Comparison of ENCODE assay signal across 15 cellular contexts in genomic region chr13:46759861-46760260, GRCh38. TPM values are rescaled to one million over a fixed set of nuclear protein-coding genes. Genes with fewer than 3 reads are reported as not detected.
A peak's percentile ranks its signal among the peaks of the same experiment; 100 is the strongest.
DNase-seq lines count a peak whose midpoint lies in the region; ATAC-seq and TF ChIP-seq lines count a peak whose summit lies in the region.
"Had no signal": no experiment of that assay in that cellular context is flagged by ENCODE, and none has a peak within 500 bp of the region (broad histone marks: within the 10 kb centered on the region; RNA-seq: fewer than 3 reads in every experiment).

No MANE protein-coding gene starts in this region.

- ATAC-seq in lung (ENCODE audit: insufficient read depth, low FRiP score) (peak; percentile 51), GM21737 (IDR thresholded peaks at IDR 0.05; ENCODE audit: unreplicated experiment) (no peak), HG03378 (IDR thresholded peaks at IDR 0.05; ENCODE audit: unreplicated experiment) (no peak)
- ATAC-seq: activated CD8-positive, alpha-beta T cell treated with anti-CD3 and anti-CD28 coated beads for 36 hours; natural killer cell treated with Interleukin-12 subunit alpha and Interleukin-12 subunit beta and Interleukin-15 and Interleukin-18, amount 100 ng/mL, for 72 hours had no signal

- H3K4me1 Mint-ChIP-seq in mesothelial cell of epicardium, result no peaks in the 10 kb centered on the region

- TF ChIP-seq CTCF in 22Rv1 (IDR thresholded peaks at IDR 0.05), result no peak
- no peak for TF ChIP-seq CTCF in LNCaP clone FGC (IDR thresholded peaks at IDR 0.05; ENCODE audit: control insufficient read depth, extremely low read depth, insufficient read depth)
- no peak for TF ChIP-seq CTCF in breast epithelium (IDR thresholded peaks at IDR 0.05)
- no peak for TF ChIP-seq CTCF in lung (IDR thresholded peaks at IDR 0.05; ENCODE audit: control extremely low read depth, extremely low read depth)
- TF ChIP-seq CTCF in mesothelial cell of epicardium (IDR thresholded peaks at IDR 0.05; ENCODE audit: unreplicated experiment), result no peak
- no peak for TF ChIP-seq CTCF in GM20000 (IDR thresholded peaks at IDR 0.05; ENCODE audit: extremely low read depth, missing control alignments)

- intact Hi-C loops in breast epithelium (cut with DNase I; ENCODE audit: low total_unique reads), result no loop called here

- H3K9me3 ChIP-seq in breast epithelium, result no peaks in the 10 kb centered on the region
- no peaks in the 10 kb centered on the region for H3K9me3 ChIP-seq in lung (ENCODE audit: control insufficient read depth in 2 of 2, insufficient read depth in 1 of 2, low read length in 1 of 2)
- H3K9me3 ChIP-seq: HAP-1 had no signal

- H3K27ac Mint-ChIP-seq in mesothelial cell of epicardium, result no peak overlapping the region
- H3K27ac Mint-ChIP-seq: activated CD8-positive, alpha-beta T cell treated with anti-CD3 and anti-CD28 coated beads for 36 hours; activated naive CD8-positive, alpha-beta T cell; B cell had no signal

- H3K27ac ChIP-seq in 22Rv1, result peak overlapping the region; percentile 75
- H3K27ac ChIP-seq in breast epithelium, result peak overlapping the region; percentile 52 to 56
- H3K27ac ChIP-seq in lung (ENCODE audit: low read depth in 1 of 2, low read length in 1 of 2), result peak overlapping the region in 1 of 2 donors; percentile 32

- H3K27me3 ChIP-seq in breast epithelium (no peaks in the 10 kb centered on the region), lung (ENCODE audit: control insufficient read depth, insufficient read depth) (no peaks in the 10 kb centered on the region)

- no peaks in the 10 kb centered on the region for H3K9me3 Mint-ChIP-seq in mesothelial cell of epicardium
- H3K9me3 Mint-ChIP-seq: activated CD8-positive, alpha-beta T cell treated with anti-CD3 and anti-CD28 coated beads for 36 hours; natural killer cell treated with Interleukin-12 subunit alpha and Interleukin-12 subunit beta and Interleukin-15 and Interleukin-18, amount 100 ng/mL, for 72 hours had no signal

- WGBS in lung, 2 donors, result 5 to 14% methylated on average over 2 of the region's 2 CpGs

- H3K4me1 ChIP-seq in breast epithelium (no peaks in the 10 kb centered on the region), lung (ENCODE audit: control insufficient read depth in 2 of 2, insufficient read depth in 2 of 2, low read length in 2 of 2) (no peaks in the 10 kb centered on the region)
- H3K4me1 ChIP-seq: HAP-1 had no signal

- H3K36me3 ChIP-seq in breast epithelium (no peaks in the 10 kb centered on the region), lung (ENCODE audit: control insufficient read depth in 2 of 2, insufficient read depth in 2 of 2, low read length in 2 of 2) (no peaks in the 10 kb centered on the region)
- H3K36me3 ChIP-seq: HAP-1 had no signal

- no peak overlapping the region for H3K4me3 ChIP-seq in LNCaP clone FGC (ENCODE audit: low read depth, low read length)
- no peak overlapping the region for H3K4me3 ChIP-seq in breast epithelium
- no peak overlapping the region for H3K4me3 ChIP-seq in lung
- H3K4me3 ChIP-seq: HAP-1 had no signal

- TF ChIP-seq POLR2A in breast epithelium (IDR thresholded peaks at IDR 0.05), result no peak

- DNase-seq in LNCaP clone FGC (ENCODE audit: low read depth) (peak; percentile 99), breast epithelium (ENCODE audit: low spot score in 2 of 2) (no peak), lung (ENCODE audit: low spot score) (no peak), mesothelial cell of epicardium (ENCODE audit: low spot score in 2 of 2, unreplicated experiment in 2 of 2) (no peak), GM20000 (ENCODE audit: low spot score) (no peak)
- DNase-seq: activated CD8-positive, alpha-beta T cell treated with anti-CD3 and anti-CD28 coated beads for 36 hours; effector CD4-positive, alpha-beta T cell; NCI-H526 had no signal

- no peaks in the 10 kb centered on the region for H3K36me3 Mint-ChIP-seq in mesothelial cell of epicardium
- H3K36me3 Mint-ChIP-seq: activated naive CD8-positive, alpha-beta T cell; natural killer cell treated with Interleukin-12 subunit alpha and Interleukin-12 subunit beta and Interleukin-15 and Interleukin-18, amount 100 ng/mL, for 72 hours had no signal

- peaks cover 5% of the 10 kb centered on the region for H3K27me3 Mint-ChIP-seq in mesothelial cell of epicardium (ENCODE audit: low read depth)
- H3K27me3 Mint-ChIP-seq: activated CD8-positive, alpha-beta T cell treated with anti-CD3 and anti-CD28 coated beads for 36 hours; B cell had no signal

- H3K4me3 Mint-ChIP-seq in mesothelial cell of epicardium, result no peak overlapping the region
- H3K4me3 Mint-ChIP-seq: activated CD8-positive, alpha-beta T cell treated with anti-CD3 and anti-CD28 coated beads for 36 hours; activated naive CD8-positive, alpha-beta T cell; B cell; natural killer cell treated with Interleukin-12 subunit alpha and Interleukin-12 subunit beta and Interleukin-15 and Interleukin-18, amount 100 ng/mL, for 72 hours had no signal

RNA-seq across cellular contexts. Expression of gene ESD, which starts 37.1 kb away (rescaled TPM):
- total RNA-seq in breast epithelium, result 100 to 1,000 TPM; 110 to 151 (median 118) TPM
- 100 to 1,000 TPM in 1 of 2 donors, 10 to 100 TPM in 1; 78.9 to 167 TPM for total RNA-seq in lung
- 100 to 1,000 TPM in 1 of 2 donors, 10 to 100 TPM in 1; 96.1 to 102 TPM for polyA plus RNA-seq in lung
- total RNA-seq in mesothelial cell of epicardium, result 109 to 114 TPM (median 110 TPM) in 3 replicates
